In the genomic region with DNA sequence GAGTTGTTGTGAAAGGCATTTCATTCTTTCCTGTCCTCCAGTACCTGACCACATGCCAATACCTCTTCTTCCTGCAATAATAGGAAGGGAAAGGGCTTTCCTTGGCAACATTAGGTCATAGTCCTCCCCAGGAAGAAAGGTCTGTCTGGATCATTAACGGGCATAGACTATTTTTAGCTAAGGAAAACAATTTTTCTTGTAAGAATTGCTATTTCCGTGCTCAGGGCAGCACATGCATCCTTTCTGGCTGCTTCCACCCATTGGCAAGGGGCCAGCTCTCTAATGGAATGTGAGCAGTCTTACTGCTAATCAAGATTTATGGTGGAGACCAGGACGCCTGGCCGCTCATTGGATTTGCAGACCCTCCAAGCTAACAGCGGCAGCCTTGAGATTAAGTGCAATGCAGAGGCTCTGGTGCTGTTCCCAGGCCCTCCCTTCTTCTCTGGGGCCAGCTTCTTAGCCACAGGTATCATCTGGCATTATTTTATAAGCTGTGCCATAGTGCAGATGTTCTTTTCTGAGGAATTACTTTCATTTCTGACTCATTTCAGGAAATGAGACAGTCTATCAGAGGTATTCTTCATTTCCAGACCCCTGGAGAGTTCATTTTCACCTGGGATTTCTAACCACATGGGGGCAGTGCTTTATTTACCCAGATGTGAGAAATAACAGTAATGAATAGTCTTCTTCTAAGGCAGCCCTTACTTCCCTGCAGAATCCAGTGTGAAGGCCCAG, we compare ENCODE assay signal across 8 cellular contexts. TPM values are rescaled to one million over a fixed set of nuclear protein-coding genes. Genes with fewer than 3 reads are reported as not detected.
DNase-seq lines count a peak whose midpoint lies in the region; ATAC-seq and TF ChIP-seq lines count a peak whose summit lies in the region.

No MANE protein-coding gene starts in this region.

- no peaks in the 10 kb centered on the region for H3K9me3 Mint-ChIP-seq in progenitor cell of endocrine pancreas (ENCODE audit: low read depth)
- H3K9me3 Mint-ChIP-seq in activated naive CD4-positive, alpha-beta T cell treated with anti-CD3 and anti-CD28 coated beads for 36 hours, result no peaks in the 10 kb centered on the region

- H3K27ac ChIP-seq in ACC112 (ENCODE audit: low read depth, low read length), result peak overlapping the region; percentile 76

- H3K4me3 ChIP-seq in ACC112 (ENCODE audit: low read depth, low read length) (peak overlapping the region; percentile 49), fibroblast of villous mesenchyme (ENCODE audit: low read depth, low read length) (peak overlapping the region; percentile 12)

- H3K27me3 Mint-ChIP-seq in progenitor cell of endocrine pancreas, result no peaks in the 10 kb centered on the region
- no peaks in the 10 kb centered on the region for H3K27me3 Mint-ChIP-seq in activated naive CD4-positive, alpha-beta T cell treated with anti-CD3 and anti-CD28 coated beads for 36 hours (ENCODE audit: low read depth)

- peaks cover 2% of the 10 kb centered on the region for H3K36me3 Mint-ChIP-seq in progenitor cell of endocrine pancreas (ENCODE audit: insufficient read depth)
- peaks cover 4% of the 10 kb centered on the region for H3K36me3 Mint-ChIP-seq in activated naive CD4-positive, alpha-beta T cell treated with anti-CD3 and anti-CD28 coated beads for 36 hours (ENCODE audit: low read depth)

- DNase-seq in SK-N-DZ (ENCODE audit: low spot score), result peak; percentile 97
- DNase-seq in fibroblast of villous mesenchyme (ENCODE audit: low read depth), result peak; percentile 91
- DNase-seq in progenitor cell of endocrine pancreas (ENCODE audit: low spot score, unreplicated experiment), result no peak
- DNase-seq in activated naive CD4-positive, alpha-beta T cell treated with anti-CD3 and anti-CD28 coated beads for 36 hours, result no peak
- no peak for DNase-seq in NCI-H1436 (lab: John Stamatoyannopoulos, UW)

- peaks cover 32% of the 10 kb centered on the region for H3K4me1 Mint-ChIP-seq in progenitor cell of endocrine pancreas (ENCODE audit: low read depth)
- H3K4me1 Mint-ChIP-seq in activated naive CD4-positive, alpha-beta T cell treated with anti-CD3 and anti-CD28 coated beads for 36 hours (ENCODE audit: low read depth), result peaks cover 9% of the 10 kb centered on the region

- peaks cover 41% of the 10 kb centered on the region for H3K4me1 ChIP-seq in ACC112 (ENCODE audit: control insufficient read depth, insufficient read depth, low read length, unreplicated experiment)

- H2AFZ ChIP-seq in ACC112 (ENCODE audit: low read length, unreplicated experiment), result no peak overlapping the region

- intact Hi-C loops in activated naive CD4-positive, alpha-beta T cell treated with anti-CD3 and anti-CD28 coated beads for 36 hours (cut with micrococcal nuclease), result no loop called here

- ATAC-seq in GM18907 (IDR thresholded peaks at IDR 0.05; ENCODE audit: unreplicated experiment), result peak; percentile 76

- TF ChIP-seq CTCF in fibroblast of villous mesenchyme (IDR thresholded peaks at IDR 0.05; ENCODE audit: insufficient read depth, low read depth, low read length) (peak; percentile 53), progenitor cell of endocrine pancreas (IDR thresholded peaks at IDR 0.05; ENCODE audit: unreplicated experiment) (peak; percentile 58)

- H3K36me3 ChIP-seq in ACC112 (ENCODE audit: insufficient read depth, low read length), result no peaks in the 10 kb centered on the region

- H3K4me3 Mint-ChIP-seq in progenitor cell of endocrine pancreas (ENCODE audit: low read depth), result no peak overlapping the region
- no peak overlapping the region for H3K4me3 Mint-ChIP-seq in activated naive CD4-positive, alpha-beta T cell treated with anti-CD3 and anti-CD28 coated beads for 36 hours

- peak; percentile 94 for TF ChIP-seq EP300 in Ishikawa (IDR thresholded peaks at IDR 0.05; ENCODE audit: borderline replicate concordance)

- peak overlapping the region; percentile 63 for H3K27ac Mint-ChIP-seq in progenitor cell of endocrine pancreas
- no peak overlapping the region for H3K27ac Mint-ChIP-seq in activated naive CD4-positive, alpha-beta T cell treated with anti-CD3 and anti-CD28 coated beads for 36 hours

- peak; percentile 67 for TF ChIP-seq RAD21 in Ishikawa (IDR thresholded peaks at IDR 0.05; ENCODE audit: low read depth)

- peaks cover 41% of the 10 kb centered on the region for H3K79me2 ChIP-seq in ACC112 (ENCODE audit: control insufficient read depth, insufficient read depth, low read length, unreplicated experiment)

- CTCF ChIA-PET in activated naive CD4-positive, alpha-beta T cell treated with anti-CD3 and anti-CD28 coated beads for 36 hours (lab: Charles Lee), result interaction anchor here (0.7 kb wide), 1 partner anchor 653 kb away, joined by 3 read pairs; no protein-coding TSS in a partner anchor

- H3K27me3 ChIP-seq in ACC112 (ENCODE audit: insufficient read depth, low read length), result no peaks in the 10 kb centered on the region

TF ChIP-seq in Ishikawa, 13 proteins besides CTCF, POLR2A, EP300 and RAD21:
- peak; percentile 86 for TF ChIP-seq FOXM1 (IDR thresholded peaks at IDR 0.05; ENCODE audit: borderline replicate concordance, low read depth)
- TF ChIP-seq TAF1 (IDR thresholded peaks at IDR 0.05; ENCODE audit: low read depth), result no peak
- no peak for TF ChIP-seq CREB1 (IDR thresholded peaks at IDR 0.05; ENCODE audit: low read depth)
- peak; percentile 99 for TF ChIP-seq NFIC (IDR thresholded peaks at IDR 0.05)
- TF ChIP-seq YY1 (IDR thresholded peaks at IDR 0.05; ENCODE audit: low read depth), result no peak
- no peak; the same call in 1 of the 2 replicates for TF ChIP-seq EGR1 (IDR thresholded peaks at IDR 0.05)
- TF ChIP-seq, protein P1, sequence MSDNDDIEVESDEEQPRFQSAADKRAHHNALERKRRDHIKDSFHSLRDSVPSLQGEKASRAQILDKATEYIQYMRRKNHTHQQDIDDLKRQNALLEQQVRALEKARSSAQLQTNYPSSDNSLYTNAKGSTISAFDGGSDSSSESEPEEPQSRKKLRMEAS (IDR thresholded peaks at IDR 0.05), result peak; percentile 83
- TF ChIP-seq, protein P2, sequence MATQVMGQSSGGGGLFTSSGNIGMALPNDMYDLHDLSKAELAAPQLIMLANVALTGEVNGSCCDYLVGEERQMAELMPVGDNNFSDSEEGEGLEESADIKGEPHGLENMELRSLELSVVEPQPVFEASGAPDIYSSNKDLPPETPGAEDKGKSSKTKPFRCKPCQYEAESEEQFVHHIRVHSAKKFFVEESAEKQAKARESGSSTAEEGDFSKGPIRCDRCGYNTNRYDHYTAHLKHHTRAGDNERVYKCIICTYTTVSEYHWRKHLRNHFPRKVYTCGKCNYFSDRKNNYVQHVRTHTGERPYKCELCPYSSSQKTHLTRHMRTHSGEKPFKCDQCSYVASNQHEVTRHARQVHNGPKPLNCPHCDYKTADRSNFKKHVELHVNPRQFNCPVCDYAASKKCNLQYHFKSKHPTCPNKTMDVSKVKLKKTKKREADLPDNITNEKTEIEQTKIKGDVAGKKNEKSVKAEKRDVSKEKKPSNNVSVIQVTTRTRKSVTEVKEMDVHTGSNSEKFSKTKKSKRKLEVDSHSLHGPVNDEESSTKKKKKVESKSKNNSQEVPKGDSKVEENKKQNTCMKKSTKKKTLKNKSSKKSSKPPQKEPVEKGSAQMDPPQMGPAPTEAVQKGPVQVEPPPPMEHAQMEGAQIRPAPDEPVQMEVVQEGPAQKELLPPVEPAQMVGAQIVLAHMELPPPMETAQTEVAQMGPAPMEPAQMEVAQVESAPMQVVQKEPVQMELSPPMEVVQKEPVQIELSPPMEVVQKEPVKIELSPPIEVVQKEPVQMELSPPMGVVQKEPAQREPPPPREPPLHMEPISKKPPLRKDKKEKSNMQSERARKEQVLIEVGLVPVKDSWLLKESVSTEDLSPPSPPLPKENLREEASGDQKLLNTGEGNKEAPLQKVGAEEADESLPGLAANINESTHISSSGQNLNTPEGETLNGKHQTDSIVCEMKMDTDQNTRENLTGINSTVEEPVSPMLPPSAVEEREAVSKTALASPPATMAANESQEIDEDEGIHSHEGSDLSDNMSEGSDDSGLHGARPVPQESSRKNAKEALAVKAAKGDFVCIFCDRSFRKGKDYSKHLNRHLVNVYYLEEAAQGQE (IDR thresholded peaks at IDR 0.05; ENCODE audit: low read depth), result no peak; the same call in 1 of the 2 replicates
- TF ChIP-seq ZBTB7A (IDR thresholded peaks at IDR 0.05; ENCODE audit: low read depth), result peak; percentile 96
- peak; percentile 58 for TF ChIP-seq CEBPB (IDR thresholded peaks at IDR 0.05)
- TF ChIP-seq TCF12 (IDR thresholded peaks at IDR 0.05; ENCODE audit: low read depth), result peak; percentile 95
- TF ChIP-seq, protein P3, sequence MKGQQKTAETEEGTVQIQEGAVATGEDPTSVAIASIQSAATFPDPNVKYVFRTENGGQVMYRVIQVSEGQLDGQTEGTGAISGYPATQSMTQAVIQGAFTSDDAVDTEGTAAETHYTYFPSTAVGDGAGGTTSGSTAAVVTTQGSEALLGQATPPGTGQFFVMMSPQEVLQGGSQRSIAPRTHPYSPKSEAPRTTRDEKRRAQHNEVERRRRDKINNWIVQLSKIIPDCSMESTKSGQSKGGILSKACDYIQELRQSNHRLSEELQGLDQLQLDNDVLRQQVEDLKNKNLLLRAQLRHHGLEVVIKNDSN (IDR thresholded peaks at IDR 0.05), result no peak; the same call in 1 of the 2 replicates
- TF ChIP-seq TEAD4 (IDR thresholded peaks at IDR 0.05), result peak; percentile 93

RNA-seq across cellular contexts. Expression of a gene that starts 52.9 kb away (rescaled TPM):
- 68.9 and 75.0 TPM in 2 replicates for polyA plus RNA-seq in SK-N-DZ (2014; cell fraction: cytosol; rRNA removed)
- polyA plus RNA-seq in SK-N-DZ (2014; cell fraction: nucleus; rRNA removed), result 39.3 and 39.6 TPM in 2 replicates
- total RNA-seq in fibroblast of villous mesenchyme, result 75.1 and 91.5 TPM in 2 replicates
- 39.2 and 43.1 TPM in 2 replicates for total RNA-seq in progenitor cell of endocrine pancreas
- 10 to 100 TPM; 12.9 to 14.6 TPM for total RNA-seq in activated naive CD4-positive, alpha-beta T cell treated with anti-CD3 and anti-CD28 coated beads for 36 hours

Comparison
In these comparisons a context has a peak if more than half of its experiments do, and no peak if none do; other contexts are left out.
1. DNase-seq: peak in SK-N-DZ (single experiment) and fibroblast of villous mesenchyme (single experiment); none in progenitor cell of endocrine pancreas (single experiment), activated naive CD4-positive, alpha-beta T cell treated with anti-CD3 and anti-CD28 coated beads for 36 hours (single experiment) and NCI-H1436 (single experiment).